In the genomic region with DNA sequence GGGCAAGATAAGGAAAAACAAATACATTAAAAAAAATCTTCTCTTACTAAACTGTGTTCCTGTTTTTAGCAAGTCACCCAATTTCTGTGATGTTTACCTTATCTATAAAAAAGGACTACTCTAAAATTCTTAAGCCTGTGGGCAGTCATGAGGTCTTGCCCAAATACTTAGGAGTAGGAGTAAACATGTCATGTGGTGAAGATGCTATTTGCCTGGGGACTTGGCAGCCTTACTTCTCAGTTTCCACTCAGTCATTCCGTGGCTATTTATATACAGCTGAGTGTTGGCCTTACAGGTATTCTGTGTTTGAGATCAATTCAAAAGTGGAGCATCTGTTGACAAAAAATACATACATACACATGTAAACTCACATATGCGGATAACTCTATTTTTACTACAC, we compare ENCODE assay signal across 15 cellular contexts.
DNase-seq lines count a peak whose midpoint lies in the region; ATAC-seq and TF ChIP-seq lines count a peak whose summit lies in the region.
"Had no signal": no experiment of that assay in that cellular context is flagged by ENCODE, and none has a peak within 500 bp of the region (broad histone marks: within the 10 kb centered on the region; RNA-seq: fewer than 3 reads in every experiment).

No MANE protein-coding gene starts in this region.

- intact Hi-C loops in ascending aorta (cut with DNase I): no loop called here

- H3K36me3 Mint-ChIP-seq in naive thymus-derived CD8-positive, alpha-beta T cell: peaks cover 7 to 91% (median 34%) of the 10 kb centered on the region in 3 donors

- POLR2A ChIA-PET in naive thymus-derived CD8-positive, alpha-beta T cell (lab: Charles Lee): interaction anchor here (0.5 to 0.9 kb wide), 2 partner anchors 9 to 32 kb away, joined by 3 to 4 read pairs; no protein-coding TSS in a partner anchor

- TF ChIP-seq CTCF in ascending aorta (IDR thresholded peaks at IDR 0.05) (no peak), hepatocyte (IDR thresholded peaks at IDR 0.05; ENCODE audit: poor library complexity) (no peak)

- H2AFZ ChIP-seq in hepatocyte: no peak overlapping the region

- peak overlapping the region in 4 of 10 donors; percentile 19 to 68 (median 48) for H3K27ac Mint-ChIP-seq in naive thymus-derived CD8-positive, alpha-beta T cell
- H3K27ac Mint-ChIP-seq: activated CD4-positive, alpha-beta memory T cell treated with anti-CD3 and anti-CD28 coated beads, Interleukin-2, amount 10 ng/mL, durations not matched to agents 7 days and 5 days had no signal

- H3K4me1 ChIP-seq in ascending aorta (peaks cover 0 to 6% of the 10 kb centered on the region in 2 donors), hepatocyte (ENCODE audit: insufficient read depth) (peaks cover 3% of the 10 kb centered on the region)
- H3K4me1 ChIP-seq: BLaER1 treated with 17β-estradiol and CSF1 and Interleukin-3, amounts not matched to agents 10 nM and 100 nM; prostate gland had no signal

- WGBS in hepatocyte (ENCODE audit: low lambda C conversion rate, missing lambda C conversion rate): 48% methylated on average over 2 of the region's 2 CpGs

- H3K4me2 ChIP-seq in hepatocyte: no peak overlapping the region
- H3K4me2 ChIP-seq: BLaER1 treated with 17β-estradiol and CSF1 and Interleukin-3, amounts not matched to agents 10 nM and 100 nM had no signal

- no peak overlapping the region for H3K4me3 Mint-ChIP-seq in naive thymus-derived CD8-positive, alpha-beta T cell
- H3K4me3 Mint-ChIP-seq: activated CD4-positive, alpha-beta memory T cell treated with anti-CD3 and anti-CD28 coated beads, Interleukin-2, amount 10 ng/mL, durations not matched to agents 7 days and 5 days; H9 had no signal

- H3K27me3 Mint-ChIP-seq in naive thymus-derived CD8-positive, alpha-beta T cell: no peaks in the 10 kb centered on the region
- H3K27me3 Mint-ChIP-seq: activated CD4-positive, alpha-beta memory T cell treated with anti-CD3 and anti-CD28 coated beads, Interleukin-2, amount 10 ng/mL, durations not matched to agents 7 days and 5 days had no signal

- no peaks in the 10 kb centered on the region for H4K20me1 ChIP-seq in hepatocyte (ENCODE audit: insufficient read depth, poor library complexity, severe bottlenecking)

- H3K36me3 ChIP-seq in ascending aorta (peaks cover 14 to 39% of the 10 kb centered on the region in 2 donors), hepatocyte (replicated peaks; ENCODE audit: insufficient read depth, low read depth) (no peaks in the 10 kb centered on the region)
- H3K36me3 ChIP-seq: prostate gland had no signal

- no peaks in the 10 kb centered on the region for H3K9me3 Mint-ChIP-seq in naive thymus-derived CD8-positive, alpha-beta T cell
- H3K9me3 Mint-ChIP-seq: activated CD4-positive, alpha-beta memory T cell treated with anti-CD3 and anti-CD28 coated beads, Interleukin-2, amount 10 ng/mL, durations not matched to agents 7 days and 5 days; H9 had no signal

- peak; percentile 12 for DNase-seq in A172 (ENCODE audit: low spot score)
- DNase-seq in GM04503 (ENCODE audit: low read depth): peak; percentile 17
- no peak for DNase-seq in ascending aorta (ENCODE audit: low spot score in 2 of 2)
- DNase-seq in hepatocyte (ENCODE audit: low spot score): peak; percentile 25
- no peak for DNase-seq in GOT3 (lab: John Stamatoyannopoulos, UW)
- DNase-seq in SK-N-DZ (ENCODE audit: low spot score): no peak
- no peak for DNase-seq in naive thymus-derived CD8-positive, alpha-beta T cell
- DNase-seq: activated CD4-positive, alpha-beta memory T cell treated with anti-CD3 and anti-CD28 coated beads, Interleukin-2, amount 10 ng/mL, durations not matched to agents 7 days and 5 days; activated effector memory CD4-positive, alpha-beta T cell treated with anti-CD3 and anti-CD28 coated beads, Interleukin-2, amount 50 U/mL, for 16 hours; caudate nucleus; H9; NCI-H446 treated with DMSO at 0.1 percent for 48 hours had no signal

- no peaks in the 10 kb centered on the region for H3K9me3 ChIP-seq in ascending aorta
- H3K9me3 ChIP-seq in hepatocyte (ENCODE audit: low read depth): no peaks in the 10 kb centered on the region
- H3K9me3 ChIP-seq: BLaER1 treated with 17β-estradiol and CSF1 and Interleukin-3, amounts not matched to agents 10 nM and 100 nM; prostate gland had no signal

- H3K4me3 ChIP-seq in ascending aorta (no peak overlapping the region), hepatocyte (no peak overlapping the region)
- H3K4me3 ChIP-seq: BLaER1 treated with 17β-estradiol and CSF1 and Interleukin-3, amounts not matched to agents 10 nM and 100 nM; prostate gland had no signal

- H3K27me3 ChIP-seq in ascending aorta (no peaks in the 10 kb centered on the region), hepatocyte (no peaks in the 10 kb centered on the region)
- H3K27me3 ChIP-seq: BLaER1 treated with 17β-estradiol and CSF1 and Interleukin-3, amounts not matched to agents 10 nM and 100 nM had no signal

- H3K27ac ChIP-seq in ascending aorta (peak overlapping the region; percentile 57 to 60), hepatocyte (peak overlapping the region; percentile 22)
- H3K27ac ChIP-seq: BLaER1 treated with 17β-estradiol and CSF1 and Interleukin-3, amounts not matched to agents 10 nM and 100 nM; prostate gland had no signal

- ATAC-seq in naive thymus-derived CD8-positive, alpha-beta T cell: no peak
- no peak for ATAC-seq in HG03354 (IDR thresholded peaks at IDR 0.05; ENCODE audit: poor library complexity, severe bottlenecking, unreplicated experiment)

- H3K79me2 ChIP-seq in hepatocyte: no peaks in the 10 kb centered on the region

- peaks cover 0 to 7% (median 1%) of the 10 kb centered on the region in 4 donors for H3K4me1 Mint-ChIP-seq in naive thymus-derived CD8-positive, alpha-beta T cell
- H3K4me1 Mint-ChIP-seq: H9 had no signal

- no peaks in the 10 kb centered on the region for H3K9me2 ChIP-seq in hepatocyte (replicated peaks; ENCODE audit: insufficient read depth)

Comparison
In these comparisons a context has a peak if more than half of its experiments do, and no peak if none do; other contexts are left out.
1. DNase-seq: peak in A172 (single experiment), GM04503 (single experiment) and hepatocyte (single experiment); none in ascending aorta (0 of 2), GOT3 (single experiment), SK-N-DZ (single experiment) and naive thymus-derived CD8-positive, alpha-beta T cell (0 of 10).